1 cellular context compared by ENCODE assay signal in the genomic region with DNA sequence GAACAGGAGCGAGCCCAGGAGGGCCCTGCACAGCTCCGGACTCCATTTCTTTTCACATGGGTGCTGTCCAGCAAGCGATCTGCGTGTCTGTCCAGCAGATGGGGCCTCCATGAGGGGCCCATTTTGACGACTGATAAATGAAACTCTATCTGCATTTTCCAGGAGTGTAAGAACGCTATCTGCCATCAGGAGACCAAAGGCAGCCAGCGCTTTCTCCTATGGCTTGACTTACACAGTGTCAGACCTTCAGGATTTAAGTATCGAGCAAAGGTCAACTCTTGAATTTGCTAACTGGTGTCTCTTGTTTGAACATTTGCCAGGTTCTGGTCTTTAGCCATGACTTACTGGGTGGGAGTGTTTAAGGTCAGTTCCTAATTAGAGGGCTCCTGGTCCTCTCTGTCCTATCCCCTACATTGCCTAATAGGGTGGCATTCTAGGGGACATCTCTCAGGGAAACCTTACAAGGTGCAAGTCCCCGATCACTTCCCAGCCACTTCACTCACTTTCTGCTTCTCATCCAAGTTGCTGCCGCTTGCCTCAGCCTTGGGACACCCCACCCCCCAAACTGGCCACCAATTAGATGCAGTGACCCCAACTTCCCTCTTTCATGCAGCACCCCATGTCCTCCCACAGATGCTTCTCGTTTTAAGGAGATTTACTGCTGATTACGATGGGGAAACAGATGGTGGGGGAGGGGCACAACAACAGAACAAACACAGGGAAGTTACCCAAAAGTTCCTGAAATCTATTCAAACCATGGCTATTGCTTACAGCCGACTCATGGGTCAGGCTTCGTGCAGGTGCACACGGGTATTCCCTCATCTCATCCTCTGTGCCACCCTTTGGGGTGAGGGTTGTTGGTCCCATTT.
TF ChIP-seq lines count a peak whose summit lies in the region.

No MANE protein-coding gene starts in this region.

TF ChIP-seq in K562, 482 proteins besides CTCF, POLR2A, EP300 and RAD21 (continued from another document and continues in another):
- TF ChIP-seq ZNF354B (CRISPR knock-in tag; IDR thresholded peaks at IDR 0.05) (no peak), NCOA1 (IDR thresholded peaks at IDR 0.05; ENCODE audit: low read depth) (peak; percentile 84; the same call in 1 of the 2 replicates), NFATC3 (IDR thresholded peaks at IDR 0.05) (0 out of 2 replicates have a peak, but pooled peaks have one; percentile 59), ZNF436 (CRISPR knock-in tag; IDR thresholded peaks at IDR 0.05) (no peak), HSF4 (CRISPR knock-in tag; IDR thresholded peaks at IDR 0.05; ENCODE audit: borderline replicate concordance) (0 out of 2 replicates have a peak, but pooled peaks have one; percentile 36), TEAD1 (CRISPR knock-in tag; IDR thresholded peaks at IDR 0.05) (peak in 1 of 2 experiments; percentile 54; a peak in 3 of 4 replicates), COPS2 (conservative IDR thresholded peaks at IDR 0.05) (no peak), ZNF12 (CRISPR knock-in tag; IDR thresholded peaks at IDR 0.05) (peak; percentile 56; the same call in 1 of the 2 replicates), BRF1 (IDR thresholded peaks at IDR 0.05; ENCODE audit: borderline replicate concordance, extremely low read depth, insufficient read length) (no peak), ZNF41 (CRISPR knock-in tag; conservative IDR thresholded peaks at IDR 0.05) (peak; percentile 70), CSDE1 (IDR thresholded peaks at IDR 0.05) (no peak), HDAC6 (IDR thresholded peaks at IDR 0.05; ENCODE audit: low read depth, low read length) (no peak), EZH2 (IDR thresholded peaks at IDR 0.05; ENCODE audit: borderline replicate concordance, low read depth, low read length) (no peak), TAF15 (IDR thresholded peaks at IDR 0.05; ENCODE audit: low read depth, low read length) (no peak), FOXM1 (IDR thresholded peaks at IDR 0.05; ENCODE audit: low read depth) (no peak), FOXM1 (CRISPR knock-in tag; IDR thresholded peaks at IDR 0.05; ENCODE audit: low read depth) (no peak), NFYB (IDR thresholded peaks at IDR 0.05; ENCODE audit: extremely low read depth, insufficient read length) (no peak), CBX3 (IDR thresholded peaks at IDR 0.05; ENCODE audit: borderline replicate concordance in 1 of 2, low read length in 2 of 2) (no peak), ZNF175 (CRISPR knock-in tag; IDR thresholded peaks at IDR 0.05; ENCODE audit: low read depth) (peak; percentile 96), ZNF79 (CRISPR knock-in tag; IDR thresholded peaks at IDR 0.05; ENCODE audit: low read depth) (no peak; the same call in 1 of the 2 replicates), CTBP1 (IDR thresholded peaks at IDR 0.05; ENCODE audit: borderline replicate concordance) (peak; percentile 97), ZBED1 (IDR thresholded peaks at IDR 0.05) (0 out of 2 replicates have a peak, but pooled peaks have one; percentile 50), NFXL1 (CRISPR knock-in tag; IDR thresholded peaks at IDR 0.05) (peak; percentile 71; the same call in 1 of the 2 replicates), PRPF4 (IDR thresholded peaks at IDR 0.05; ENCODE audit: insufficient read depth, low read depth, low read length, poor library complexity, severe bottlenecking) (no peak), ZFP1 (CRISPR knock-in tag; IDR thresholded peaks at IDR 0.05) (no peak; the same call in 1 of the 2 replicates), YY1 (IDR thresholded peaks at IDR 0.05; ENCODE audit: borderline replicate concordance in 1 of 3, control insufficient read depth in 1 of 3, extremely low read depth in 1 of 3, insufficient read depth in 3 of 3, insufficient read length in 1 of 3, insufficient replicate concordance in 2 of 3, low read depth in 1 of 3, low read length in 2 of 3) (peak in 1 of 3 experiments; percentile 57), XRCC3 (IDR thresholded peaks at IDR 0.05) (no peak), TEAD2 (tag; IDR thresholded peaks at IDR 0.05) (no peak; the same call in 1 of the 2 replicates), TGIF2 (CRISPR knock-in tag; IDR thresholded peaks at IDR 0.05) (no peak), GATAD2B (IDR thresholded peaks at IDR 0.05; ENCODE audit: borderline replicate concordance) (no peak; the same call in 1 of the 2 replicates), ZNF431 (CRISPR knock-in tag; IDR thresholded peaks at IDR 0.05) (no peak), TFAM (CRISPR knock-in tag; conservative IDR thresholded peaks at IDR 0.05) (no peak), ARHGAP35 (IDR thresholded peaks at IDR 0.05; ENCODE audit: partially characterized antibody) (no peak)
- TF ChIP-seq, protein P1, sequence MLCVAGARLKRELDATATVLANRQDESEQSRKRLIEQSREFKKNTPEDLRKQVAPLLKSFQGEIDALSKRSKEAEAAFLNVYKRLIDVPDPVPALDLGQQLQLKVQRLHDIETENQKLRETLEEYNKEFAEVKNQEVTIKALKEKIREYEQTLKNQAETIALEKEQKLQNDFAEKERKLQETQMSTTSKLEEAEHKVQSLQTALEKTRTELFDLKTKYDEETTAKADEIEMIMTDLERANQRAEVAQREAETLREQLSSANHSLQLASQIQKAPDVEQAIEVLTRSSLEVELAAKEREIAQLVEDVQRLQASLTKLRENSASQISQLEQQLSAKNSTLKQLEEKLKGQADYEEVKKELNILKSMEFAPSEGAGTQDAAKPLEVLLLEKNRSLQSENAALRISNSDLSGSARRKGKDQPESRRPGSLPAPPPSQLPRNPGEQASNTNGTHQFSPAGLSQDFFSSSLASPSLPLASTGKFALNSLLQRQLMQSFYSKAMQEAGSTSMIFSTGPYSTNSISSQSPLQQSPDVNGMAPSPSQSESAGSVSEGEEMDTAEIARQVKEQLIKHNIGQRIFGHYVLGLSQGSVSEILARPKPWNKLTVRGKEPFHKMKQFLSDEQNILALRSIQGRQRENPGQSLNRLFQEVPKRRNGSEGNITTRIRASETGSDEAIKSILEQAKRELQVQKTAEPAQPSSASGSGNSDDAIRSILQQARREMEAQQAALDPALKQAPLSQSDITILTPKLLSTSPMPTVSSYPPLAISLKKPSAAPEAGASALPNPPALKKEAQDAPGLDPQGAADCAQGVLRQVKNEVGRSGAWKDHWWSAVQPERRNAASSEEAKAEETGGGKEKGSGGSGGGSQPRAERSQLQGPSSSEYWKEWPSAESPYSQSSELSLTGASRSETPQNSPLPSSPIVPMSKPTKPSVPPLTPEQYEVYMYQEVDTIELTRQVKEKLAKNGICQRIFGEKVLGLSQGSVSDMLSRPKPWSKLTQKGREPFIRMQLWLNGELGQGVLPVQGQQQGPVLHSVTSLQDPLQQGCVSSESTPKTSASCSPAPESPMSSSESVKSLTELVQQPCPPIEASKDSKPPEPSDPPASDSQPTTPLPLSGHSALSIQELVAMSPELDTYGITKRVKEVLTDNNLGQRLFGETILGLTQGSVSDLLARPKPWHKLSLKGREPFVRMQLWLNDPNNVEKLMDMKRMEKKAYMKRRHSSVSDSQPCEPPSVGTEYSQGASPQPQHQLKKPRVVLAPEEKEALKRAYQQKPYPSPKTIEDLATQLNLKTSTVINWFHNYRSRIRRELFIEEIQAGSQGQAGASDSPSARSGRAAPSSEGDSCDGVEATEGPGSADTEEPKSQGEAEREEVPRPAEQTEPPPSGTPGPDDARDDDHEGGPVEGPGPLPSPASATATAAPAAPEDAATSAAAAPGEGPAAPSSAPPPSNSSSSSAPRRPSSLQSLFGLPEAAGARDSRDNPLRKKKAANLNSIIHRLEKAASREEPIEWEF (CRISPR knock-in tag; IDR thresholded peaks at IDR 0.05) = peak; percentile 67; the same call in 1 of the 2 replicates
- TF ChIP-seq, protein P2, sequence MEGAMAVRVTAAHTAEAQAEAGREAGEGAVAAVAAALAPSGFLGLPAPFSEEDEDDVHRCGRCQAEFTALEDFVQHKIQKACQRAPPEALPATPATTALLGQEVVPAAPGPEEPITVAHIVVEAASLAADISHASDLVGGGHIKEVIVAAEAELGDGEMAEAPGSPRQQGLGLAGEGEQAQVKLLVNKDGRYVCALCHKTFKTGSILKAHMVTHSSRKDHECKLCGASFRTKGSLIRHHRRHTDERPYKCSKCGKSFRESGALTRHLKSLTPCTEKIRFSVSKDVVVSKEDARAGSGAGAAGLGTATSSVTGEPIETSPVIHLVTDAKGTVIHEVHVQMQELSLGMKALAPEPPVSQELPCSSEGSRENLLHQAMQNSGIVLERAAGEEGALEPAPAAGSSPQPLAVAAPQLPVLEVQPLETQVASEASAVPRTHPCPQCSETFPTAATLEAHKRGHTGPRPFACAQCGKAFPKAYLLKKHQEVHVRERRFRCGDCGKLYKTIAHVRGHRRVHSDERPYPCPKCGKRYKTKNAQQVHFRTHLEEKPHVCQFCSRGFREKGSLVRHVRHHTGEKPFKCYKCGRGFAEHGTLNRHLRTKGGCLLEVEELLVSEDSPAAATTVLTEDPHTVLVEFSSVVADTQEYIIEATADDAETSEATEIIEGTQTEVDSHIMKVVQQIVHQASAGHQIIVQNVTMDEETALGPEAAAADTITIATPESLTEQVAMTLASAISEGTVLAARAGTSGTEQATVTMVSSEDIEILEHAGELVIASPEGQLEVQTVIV (CRISPR knock-in tag; IDR thresholded peaks at IDR 0.05; ENCODE audit: borderline replicate concordance) = 0 out of 2 replicates have a peak, but pooled peaks have one; percentile 22
- TF ChIP-seq, protein P3, sequence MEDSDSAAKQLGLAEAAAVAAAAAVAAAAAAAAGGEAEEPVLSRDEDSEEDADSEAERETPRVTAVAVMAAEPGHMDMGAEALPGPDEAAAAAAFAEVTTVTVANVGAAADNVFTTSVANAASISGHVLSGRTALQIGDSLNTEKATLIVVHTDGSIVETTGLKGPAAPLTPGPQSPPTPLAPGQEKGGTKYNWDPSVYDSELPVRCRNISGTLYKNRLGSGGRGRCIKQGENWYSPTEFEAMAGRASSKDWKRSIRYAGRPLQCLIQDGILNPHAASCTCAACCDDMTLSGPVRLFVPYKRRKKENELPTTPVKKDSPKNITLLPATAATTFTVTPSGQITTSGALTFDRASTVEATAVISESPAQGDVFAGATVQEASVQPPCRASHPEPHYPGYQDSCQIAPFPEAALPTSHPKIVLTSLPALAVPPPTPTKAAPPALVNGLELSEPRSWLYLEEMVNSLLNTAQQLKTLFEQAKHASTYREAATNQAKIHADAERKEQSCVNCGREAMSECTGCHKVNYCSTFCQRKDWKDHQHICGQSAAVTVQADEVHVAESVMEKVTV (CRISPR knock-in tag; IDR thresholded peaks at IDR 0.05) = peak; percentile 58
- TF ChIP-seq, protein P4, sequence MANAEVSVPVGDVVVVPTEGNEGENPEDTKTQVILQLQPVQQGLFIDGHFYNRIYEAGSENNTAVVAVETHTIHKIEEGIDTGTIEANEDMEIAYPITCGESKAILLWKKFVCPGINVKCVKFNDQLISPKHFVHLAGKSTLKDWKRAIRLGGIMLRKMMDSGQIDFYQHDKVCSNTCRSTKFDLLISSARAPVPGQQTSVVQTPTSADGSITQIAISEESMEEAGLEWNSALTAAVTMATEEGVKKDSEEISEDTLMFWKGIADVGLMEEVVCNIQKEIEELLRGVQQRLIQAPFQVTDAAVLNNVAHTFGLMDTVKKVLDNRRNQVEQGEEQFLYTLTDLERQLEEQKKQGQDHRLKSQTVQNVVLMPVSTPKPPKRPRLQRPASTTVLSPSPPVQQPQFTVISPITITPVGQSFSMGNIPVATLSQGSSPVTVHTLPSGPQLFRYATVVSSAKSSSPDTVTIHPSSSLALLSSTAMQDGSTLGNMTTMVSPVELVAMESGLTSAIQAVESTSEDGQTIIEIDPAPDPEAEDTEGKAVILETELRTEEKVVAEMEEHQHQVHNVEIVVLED (CRISPR knock-in tag; IDR thresholded peaks at IDR 0.05) = 0 out of 2 replicates have a peak, but pooled peaks have one; percentile 20
- TF ChIP-seq, protein P5, sequence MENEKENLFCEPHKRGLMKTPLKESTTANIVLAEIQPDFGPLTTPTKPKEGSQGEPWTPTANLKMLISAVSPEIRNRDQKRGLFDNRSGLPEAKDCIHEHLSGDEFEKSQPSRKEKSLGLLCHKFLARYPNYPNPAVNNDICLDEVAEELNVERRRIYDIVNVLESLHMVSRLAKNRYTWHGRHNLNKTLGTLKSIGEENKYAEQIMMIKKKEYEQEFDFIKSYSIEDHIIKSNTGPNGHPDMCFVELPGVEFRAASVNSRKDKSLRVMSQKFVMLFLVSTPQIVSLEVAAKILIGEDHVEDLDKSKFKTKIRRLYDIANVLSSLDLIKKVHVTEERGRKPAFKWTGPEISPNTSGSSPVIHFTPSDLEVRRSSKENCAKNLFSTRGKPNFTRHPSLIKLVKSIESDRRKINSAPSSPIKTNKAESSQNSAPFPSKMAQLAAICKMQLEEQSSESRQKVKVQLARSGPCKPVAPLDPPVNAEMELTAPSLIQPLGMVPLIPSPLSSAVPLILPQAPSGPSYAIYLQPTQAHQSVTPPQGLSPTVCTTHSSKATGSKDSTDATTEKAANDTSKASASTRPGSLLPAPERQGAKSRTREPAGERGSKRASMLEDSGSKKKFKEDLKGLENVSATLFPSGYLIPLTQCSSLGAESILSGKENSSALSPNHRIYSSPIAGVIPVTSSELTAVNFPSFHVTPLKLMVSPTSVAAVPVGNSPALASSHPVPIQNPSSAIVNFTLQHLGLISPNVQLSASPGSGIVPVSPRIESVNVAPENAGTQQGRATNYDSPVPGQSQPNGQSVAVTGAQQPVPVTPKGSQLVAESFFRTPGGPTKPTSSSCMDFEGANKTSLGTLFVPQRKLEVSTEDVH (IDR thresholded peaks at IDR 0.05; ENCODE audit: low read depth, partially characterized antibody) = peak; percentile 44
- TF ChIP-seq, protein P6, sequence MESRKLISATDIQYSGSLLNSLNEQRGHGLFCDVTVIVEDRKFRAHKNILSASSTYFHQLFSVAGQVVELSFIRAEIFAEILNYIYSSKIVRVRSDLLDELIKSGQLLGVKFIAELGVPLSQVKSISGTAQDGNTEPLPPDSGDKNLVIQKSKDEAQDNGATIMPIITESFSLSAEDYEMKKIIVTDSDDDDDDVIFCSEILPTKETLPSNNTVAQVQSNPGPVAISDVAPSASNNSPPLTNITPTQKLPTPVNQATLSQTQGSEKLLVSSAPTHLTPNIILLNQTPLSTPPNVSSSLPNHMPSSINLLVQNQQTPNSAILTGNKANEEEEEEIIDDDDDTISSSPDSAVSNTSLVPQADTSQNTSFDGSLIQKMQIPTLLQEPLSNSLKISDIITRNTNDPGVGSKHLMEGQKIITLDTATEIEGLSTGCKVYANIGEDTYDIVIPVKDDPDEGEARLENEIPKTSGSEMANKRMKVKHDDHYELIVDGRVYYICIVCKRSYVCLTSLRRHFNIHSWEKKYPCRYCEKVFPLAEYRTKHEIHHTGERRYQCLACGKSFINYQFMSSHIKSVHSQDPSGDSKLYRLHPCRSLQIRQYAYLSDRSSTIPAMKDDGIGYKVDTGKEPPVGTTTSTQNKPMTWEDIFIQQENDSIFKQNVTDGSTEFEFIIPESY (CRISPR knock-in tag; IDR thresholded peaks at IDR 0.05) = no peak
- TF ChIP-seq, protein P7, sequence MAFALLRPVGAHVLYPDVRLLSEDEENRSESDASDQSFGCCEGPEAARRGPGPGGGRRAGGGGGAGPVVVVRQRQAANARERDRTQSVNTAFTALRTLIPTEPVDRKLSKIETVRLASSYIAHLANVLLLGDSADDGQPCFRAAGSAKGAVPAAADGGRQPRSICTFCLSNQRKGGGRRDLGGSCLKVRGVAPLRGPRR (CRISPR knock-in tag; IDR thresholded peaks at IDR 0.05) = no peak
- TF ChIP-seq, protein P8, sequence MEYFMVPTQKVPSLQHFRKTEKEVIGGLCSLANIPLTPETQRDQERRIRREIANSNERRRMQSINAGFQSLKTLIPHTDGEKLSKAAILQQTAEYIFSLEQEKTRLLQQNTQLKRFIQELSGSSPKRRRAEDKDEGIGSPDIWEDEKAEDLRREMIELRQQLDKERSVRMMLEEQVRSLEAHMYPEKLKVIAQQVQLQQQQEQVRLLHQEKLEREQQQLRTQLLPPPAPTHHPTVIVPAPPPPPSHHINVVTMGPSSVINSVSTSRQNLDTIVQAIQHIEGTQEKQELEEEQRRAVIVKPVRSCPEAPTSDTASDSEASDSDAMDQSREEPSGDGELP (CRISPR knock-in tag; IDR thresholded peaks at IDR 0.05; ENCODE audit: borderline replicate concordance) = peak; percentile 84
